1 cellular context compared by ENCODE assay signal in the genomic region with DNA sequence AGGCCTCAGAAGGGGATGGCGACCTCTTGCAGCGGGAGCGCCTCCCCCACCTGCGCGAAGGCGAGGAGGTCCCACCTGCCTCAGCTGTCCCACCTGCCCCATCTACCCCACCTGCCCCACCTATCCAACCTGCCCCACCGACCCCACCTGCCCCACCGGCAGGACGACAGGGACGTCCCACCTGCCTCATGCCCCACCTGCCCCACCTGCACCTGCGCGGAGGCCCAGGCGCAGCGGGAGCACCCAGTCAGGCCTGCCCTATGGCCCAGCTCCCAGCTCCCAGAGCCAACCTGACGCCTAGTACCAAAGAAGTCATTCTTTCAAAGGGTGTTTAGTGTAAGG.
TF ChIP-seq lines count a peak whose summit lies in the region.

No MANE protein-coding gene starts in this region.

TF ChIP-seq in GM23338, 12 proteins besides CTCF, POLR2A, EP300 and RAD21 (continued from another document):
- TF ChIP-seq, protein P1, sequence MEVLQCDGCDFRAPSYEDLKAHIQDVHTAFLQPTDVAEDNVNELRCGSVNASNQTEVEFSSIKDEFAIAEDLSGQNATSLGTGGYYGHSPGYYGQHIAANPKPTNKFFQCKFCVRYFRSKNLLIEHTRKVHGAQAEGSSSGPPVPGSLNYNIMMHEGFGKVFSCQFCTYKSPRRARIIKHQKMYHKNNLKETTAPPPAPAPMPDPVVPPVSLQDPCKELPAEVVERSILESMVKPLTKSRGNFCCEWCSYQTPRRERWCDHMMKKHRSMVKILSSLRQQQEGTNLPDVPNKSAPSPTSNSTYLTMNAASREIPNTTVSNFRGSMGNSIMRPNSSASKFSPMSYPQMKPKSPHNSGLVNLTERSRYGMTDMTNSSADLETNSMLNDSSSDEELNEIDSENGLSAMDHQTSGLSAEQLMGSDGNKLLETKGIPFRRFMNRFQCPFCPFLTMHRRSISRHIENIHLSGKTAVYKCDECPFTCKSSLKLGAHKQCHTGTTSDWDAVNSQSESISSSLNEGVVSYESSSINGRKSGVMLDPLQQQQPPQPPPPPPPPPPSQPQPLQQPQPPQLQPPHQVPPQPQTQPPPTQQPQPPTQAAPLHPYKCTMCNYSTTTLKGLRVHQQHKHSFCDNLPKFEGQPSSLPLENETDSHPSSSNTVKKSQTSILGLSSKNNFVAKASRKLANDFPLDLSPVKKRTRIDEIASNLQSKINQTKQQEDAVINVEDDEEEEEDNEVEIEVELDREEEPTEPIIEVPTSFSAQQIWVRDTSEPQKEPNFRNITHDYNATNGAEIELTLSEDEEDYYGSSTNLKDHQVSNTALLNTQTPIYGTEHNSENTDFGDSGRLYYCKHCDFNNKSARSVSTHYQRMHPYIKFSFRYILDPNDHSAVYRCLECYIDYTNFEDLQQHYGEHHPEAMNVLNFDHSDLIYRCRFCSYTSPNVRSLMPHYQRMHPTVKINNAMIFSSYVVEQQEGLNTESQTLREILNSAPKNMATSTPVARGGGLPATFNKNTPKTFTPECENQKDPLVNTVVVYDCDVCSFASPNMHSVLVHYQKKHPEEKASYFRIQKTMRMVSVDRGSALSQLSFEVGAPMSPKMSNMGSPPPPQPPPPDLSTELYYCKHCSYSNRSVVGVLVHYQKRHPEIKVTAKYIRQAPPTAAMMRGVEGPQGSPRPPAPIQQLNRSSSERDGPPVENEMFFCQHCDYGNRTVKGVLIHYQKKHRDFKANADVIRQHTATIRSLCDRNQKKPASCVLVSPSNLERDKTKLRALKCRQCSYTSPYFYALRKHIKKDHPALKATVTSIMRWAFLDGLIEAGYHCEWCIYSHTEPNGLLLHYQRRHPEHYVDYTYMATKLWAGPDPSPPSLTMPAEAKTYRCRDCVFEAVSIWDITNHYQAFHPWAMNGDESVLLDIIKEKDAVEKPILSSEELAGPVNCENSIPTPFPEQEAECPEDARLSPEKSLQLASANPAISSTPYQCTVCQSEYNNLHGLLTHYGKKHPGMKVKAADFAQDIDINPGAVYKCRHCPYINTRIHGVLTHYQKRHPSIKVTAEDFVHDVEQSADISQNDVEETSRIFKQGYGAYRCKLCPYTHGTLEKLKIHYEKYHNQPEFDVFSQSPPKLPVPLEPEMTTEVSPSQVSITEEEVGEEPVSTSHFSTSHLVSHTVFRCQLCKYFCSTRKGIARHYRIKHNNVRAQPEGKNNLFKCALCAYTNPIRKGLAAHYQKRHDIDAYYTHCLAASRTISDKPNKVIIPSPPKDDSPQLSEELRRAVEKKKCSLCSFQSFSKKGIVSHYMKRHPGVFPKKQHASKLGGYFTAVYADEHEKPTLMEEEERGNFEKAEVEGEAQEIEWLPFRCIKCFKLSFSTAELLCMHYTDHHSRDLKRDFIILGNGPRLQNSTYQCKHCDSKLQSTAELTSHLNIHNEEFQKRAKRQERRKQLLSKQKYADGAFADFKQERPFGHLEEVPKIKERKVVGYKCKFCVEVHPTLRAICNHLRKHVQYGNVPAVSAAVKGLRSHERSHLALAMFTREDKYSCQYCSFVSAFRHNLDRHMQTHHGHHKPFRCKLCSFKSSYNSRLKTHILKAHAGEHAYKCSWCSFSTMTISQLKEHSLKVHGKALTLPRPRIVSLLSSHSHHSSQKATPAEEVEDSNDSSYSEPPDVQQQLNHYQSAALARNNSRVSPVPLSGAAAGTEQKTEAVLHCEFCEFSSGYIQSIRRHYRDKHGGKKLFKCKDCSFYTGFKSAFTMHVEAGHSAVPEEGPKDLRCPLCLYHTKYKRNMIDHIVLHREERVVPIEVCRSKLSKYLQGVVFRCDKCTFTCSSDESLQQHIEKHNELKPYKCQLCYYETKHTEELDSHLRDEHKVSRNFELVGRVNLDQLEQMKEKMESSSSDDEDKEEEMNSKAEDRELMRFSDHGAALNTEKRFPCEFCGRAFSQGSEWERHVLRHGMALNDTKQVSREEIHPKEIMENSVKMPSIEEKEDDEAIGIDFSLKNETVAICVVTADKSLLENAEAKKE (CRISPR knock-in tag; IDR thresholded peaks at IDR 0.05): no peak
- TF ChIP-seq EZH2phosphoT487 (IDR thresholded peaks at IDR 0.05; ENCODE audit: unreplicated experiment) (no peak), EZH2 (IDR thresholded peaks at IDR 0.05; ENCODE audit: low read depth, unreplicated experiment) (no peak), STAT1 (IDR thresholded peaks at IDR 0.05; ENCODE audit: unreplicated experiment) (no peak)
